ENCODE assay signal across 8 cellular contexts in genomic region chr15:49235446-49236207, GRCh38.
DNase-seq lines count a peak whose midpoint lies in the region; ATAC-seq, FAIRE-seq and TF ChIP-seq lines count a peak whose summit lies in the region.

No MANE protein-coding gene starts in this region.

- no peaks in the 10 kb centered on the region for H3K27me3 ChIP-seq in bronchial epithelial cell (ENCODE audit: control insufficient read depth, insufficient read depth, low read length)

- TF ChIP-seq CTCF in GM12865 (IDR thresholded peaks at IDR 0.05; ENCODE audit: insufficient read depth, low read depth, low read length, missing control alignments) = peak; percentile 56
- peak; percentile 67 for TF ChIP-seq CTCF in bronchial epithelial cell (IDR thresholded peaks at IDR 0.05; ENCODE audit: insufficient read depth, low read length, severe bottlenecking)

- H3K4me3 ChIP-seq in GM12865 (ENCODE audit: low read depth, low read length) = no peak overlapping the region
- no peak overlapping the region for H3K4me3 ChIP-seq in bronchial epithelial cell (ENCODE audit: low read depth, low read length)

- peaks cover 1% of the 10 kb centered on the region for H3K36me3 ChIP-seq in bronchial epithelial cell (ENCODE audit: control insufficient read depth, insufficient read depth, low read length)

- peak; percentile 76 for DNase-seq in GM12865 (ENCODE audit: low read depth)
- peak; percentile 28 for DNase-seq in NCI-H128 (lab: John Stamatoyannopoulos, UW; ENCODE audit: unreplicated experiment)
- DNase-seq in T-helper 9 cell = peak; percentile 20
- DNase-seq in bronchial epithelial cell (ENCODE audit: low read depth) = peak; percentile 54
- peak; percentile 73 for DNase-seq in kidney tubule cell (ENCODE audit: low spot score)
- peak; percentile 39 for DNase-seq in stimulated activated CD4-positive, alpha-beta T cell treated with anti-CD3 and anti-CD28 coated beads, Interleukin-4, amount 100 ng/mL, for 24 hours

- FAIRE-seq in A204.1 (lab: Jason Lieb, UNC) (peak; percentile 76), bronchial epithelial cell (lab: Jason Lieb, UNC) (no peak)

- peak; percentile 90 for ATAC-seq in HG02623 (IDR thresholded peaks at IDR 0.05; ENCODE audit: unreplicated experiment)

Comparison
In these comparisons a context has a peak if more than half of its experiments do, and no peak if none do; other contexts are left out.
1. DNase-seq: peak in every context shown above with its lines; median percentile 76 in GM12865; 73 in kidney tubule cell; 54 in bronchial epithelial cell; 39 in stimulated activated CD4-positive, alpha-beta T cell treated with anti-CD3 and anti-CD28 coated beads, Interleukin-4, amount 100 ng/mL, for 24 hours; 28 in NCI-H128; 20 in T-helper 9 cell.